ENCODE assay signal across 3 cellular contexts in genomic region chr16:10182186-10182683, GRCh38.
TF ChIP-seq lines count a peak whose summit lies in the region.

Gene GRIN2A (minus strand): TSS chr16:10182428. CDS start chr16:10180411, 2,017 bp downstream.

TF ChIP-seq in A549, 52 proteins besides CTCF, POLR2A, EP300 and RAD21 (continued from another document):
- TF ChIP-seq, protein P1, sequence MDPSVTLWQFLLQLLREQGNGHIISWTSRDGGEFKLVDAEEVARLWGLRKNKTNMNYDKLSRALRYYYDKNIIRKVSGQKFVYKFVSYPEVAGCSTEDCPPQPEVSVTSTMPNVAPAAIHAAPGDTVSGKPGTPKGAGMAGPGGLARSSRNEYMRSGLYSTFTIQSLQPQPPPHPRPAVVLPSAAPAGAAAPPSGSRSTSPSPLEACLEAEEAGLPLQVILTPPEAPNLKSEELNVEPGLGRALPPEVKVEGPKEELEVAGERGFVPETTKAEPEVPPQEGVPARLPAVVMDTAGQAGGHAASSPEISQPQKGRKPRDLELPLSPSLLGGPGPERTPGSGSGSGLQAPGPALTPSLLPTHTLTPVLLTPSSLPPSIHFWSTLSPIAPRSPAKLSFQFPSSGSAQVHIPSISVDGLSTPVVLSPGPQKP (IDR thresholded peaks at IDR 0.05; ENCODE audit: low read depth, low read length), result no peak
- no peak for TF ChIP-seq HES2 (IDR thresholded peaks at IDR 0.05)
- TF ChIP-seq RARB (CRISPR knock-in tag; IDR thresholded peaks at IDR 0.05), result no peak
- TF ChIP-seq GATA3 (IDR thresholded peaks at IDR 0.05; ENCODE audit: borderline replicate concordance), result no peak
- no peak for TF ChIP-seq RFX5 (IDR thresholded peaks at IDR 0.05)
- no peak for TF ChIP-seq HOXA7 (CRISPR knock-in tag; IDR thresholded peaks at IDR 0.05)
- TF ChIP-seq FOSB (CRISPR knock-in tag; IDR thresholded peaks at IDR 0.05), result no peak
- no peak for TF ChIP-seq TFCP2L1 (CRISPR knock-in tag; IDR thresholded peaks at IDR 0.05)
- TF ChIP-seq HOXB13 (CRISPR knock-in tag; IDR thresholded peaks at IDR 0.05; ENCODE audit: low read depth), result no peak
- no peak for TF ChIP-seq SMC3 (IDR thresholded peaks at IDR 0.05)
- TF ChIP-seq CEBPB (IDR thresholded peaks at IDR 0.05), result no peak
- no peak for TF ChIP-seq PHF8 (IDR thresholded peaks at IDR 0.05; ENCODE audit: borderline replicate concordance, low read depth)
- TF ChIP-seq CBX2 (IDR thresholded peaks at IDR 0.05; ENCODE audit: borderline replicate concordance, low read depth), result no peak
- TF ChIP-seq, protein P2, sequence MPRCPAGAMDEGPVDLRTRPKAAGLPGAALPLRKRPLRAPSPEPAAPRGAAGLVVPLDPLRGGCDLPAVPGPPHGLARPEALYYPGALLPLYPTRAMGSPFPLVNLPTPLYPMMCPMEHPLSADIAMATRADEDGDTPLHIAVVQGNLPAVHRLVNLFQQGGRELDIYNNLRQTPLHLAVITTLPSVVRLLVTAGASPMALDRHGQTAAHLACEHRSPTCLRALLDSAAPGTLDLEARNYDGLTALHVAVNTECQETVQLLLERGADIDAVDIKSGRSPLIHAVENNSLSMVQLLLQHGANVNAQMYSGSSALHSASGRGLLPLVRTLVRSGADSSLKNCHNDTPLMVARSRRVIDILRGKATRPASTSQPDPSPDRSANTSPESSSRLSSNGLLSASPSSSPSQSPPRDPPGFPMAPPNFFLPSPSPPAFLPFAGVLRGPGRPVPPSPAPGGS (IDR thresholded peaks at IDR 0.05), result no peak

TF ChIP-seq in endothelial cell of umbilical vein, 7 proteins besides CTCF, POLR2A, EP300 and RAD21 (continued from another document):
- TF ChIP-seq MAX (IDR thresholded peaks at IDR 0.05; ENCODE audit: insufficient read depth, insufficient read length), result no peak
- no peak for TF ChIP-seq MYC (IDR thresholded peaks at IDR 0.05; ENCODE audit: low read depth, low read length)

TF ChIP-seq in neural cell, 6 proteins besides CTCF, POLR2A, EP300 and RAD21 (continued from another document):
- TF ChIP-seq, protein P3, sequence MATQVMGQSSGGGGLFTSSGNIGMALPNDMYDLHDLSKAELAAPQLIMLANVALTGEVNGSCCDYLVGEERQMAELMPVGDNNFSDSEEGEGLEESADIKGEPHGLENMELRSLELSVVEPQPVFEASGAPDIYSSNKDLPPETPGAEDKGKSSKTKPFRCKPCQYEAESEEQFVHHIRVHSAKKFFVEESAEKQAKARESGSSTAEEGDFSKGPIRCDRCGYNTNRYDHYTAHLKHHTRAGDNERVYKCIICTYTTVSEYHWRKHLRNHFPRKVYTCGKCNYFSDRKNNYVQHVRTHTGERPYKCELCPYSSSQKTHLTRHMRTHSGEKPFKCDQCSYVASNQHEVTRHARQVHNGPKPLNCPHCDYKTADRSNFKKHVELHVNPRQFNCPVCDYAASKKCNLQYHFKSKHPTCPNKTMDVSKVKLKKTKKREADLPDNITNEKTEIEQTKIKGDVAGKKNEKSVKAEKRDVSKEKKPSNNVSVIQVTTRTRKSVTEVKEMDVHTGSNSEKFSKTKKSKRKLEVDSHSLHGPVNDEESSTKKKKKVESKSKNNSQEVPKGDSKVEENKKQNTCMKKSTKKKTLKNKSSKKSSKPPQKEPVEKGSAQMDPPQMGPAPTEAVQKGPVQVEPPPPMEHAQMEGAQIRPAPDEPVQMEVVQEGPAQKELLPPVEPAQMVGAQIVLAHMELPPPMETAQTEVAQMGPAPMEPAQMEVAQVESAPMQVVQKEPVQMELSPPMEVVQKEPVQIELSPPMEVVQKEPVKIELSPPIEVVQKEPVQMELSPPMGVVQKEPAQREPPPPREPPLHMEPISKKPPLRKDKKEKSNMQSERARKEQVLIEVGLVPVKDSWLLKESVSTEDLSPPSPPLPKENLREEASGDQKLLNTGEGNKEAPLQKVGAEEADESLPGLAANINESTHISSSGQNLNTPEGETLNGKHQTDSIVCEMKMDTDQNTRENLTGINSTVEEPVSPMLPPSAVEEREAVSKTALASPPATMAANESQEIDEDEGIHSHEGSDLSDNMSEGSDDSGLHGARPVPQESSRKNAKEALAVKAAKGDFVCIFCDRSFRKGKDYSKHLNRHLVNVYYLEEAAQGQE (IDR thresholded peaks at IDR 0.05; ENCODE audit: borderline replicate concordance), result no peak
- TF ChIP-seq EZH2 (IDR thresholded peaks at IDR 0.05; ENCODE audit: borderline replicate concordance, insufficient read depth, low read length, poor library complexity, severe bottlenecking) (no peak), POLR2AphosphoS5 (IDR thresholded peaks at IDR 0.05) (no peak), SMC3 (conservative IDR thresholded peaks at IDR 0.05; ENCODE audit: poor library complexity) (no peak)
